ENCODE assay signal across 1 cellular context in the genomic region with DNA sequence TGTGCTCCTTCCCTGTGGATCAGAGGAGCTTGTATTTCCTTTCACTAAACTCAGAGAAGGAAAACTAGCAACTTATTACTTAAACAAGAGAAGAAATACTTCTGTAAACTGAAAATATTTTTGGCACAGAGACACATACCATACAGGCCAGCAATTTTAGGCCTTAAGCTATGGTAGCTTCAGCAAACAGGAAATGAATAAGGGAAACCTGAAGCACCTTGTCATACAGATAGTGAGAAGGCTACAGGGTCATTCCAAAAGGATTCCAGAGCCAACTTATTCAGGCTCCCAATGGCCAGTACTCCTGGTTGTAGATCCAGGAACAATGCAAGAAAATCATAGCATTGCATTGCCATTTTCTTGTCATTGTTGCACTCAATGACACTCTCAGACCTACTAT.
TF ChIP-seq lines count a peak whose summit lies in the region.

No MANE protein-coding gene starts in this region.

TF ChIP-seq in WTC11, 78 proteins besides CTCF, POLR2A, EP300 and RAD21 (continued from another document):
- TF ChIP-seq, protein P1, sequence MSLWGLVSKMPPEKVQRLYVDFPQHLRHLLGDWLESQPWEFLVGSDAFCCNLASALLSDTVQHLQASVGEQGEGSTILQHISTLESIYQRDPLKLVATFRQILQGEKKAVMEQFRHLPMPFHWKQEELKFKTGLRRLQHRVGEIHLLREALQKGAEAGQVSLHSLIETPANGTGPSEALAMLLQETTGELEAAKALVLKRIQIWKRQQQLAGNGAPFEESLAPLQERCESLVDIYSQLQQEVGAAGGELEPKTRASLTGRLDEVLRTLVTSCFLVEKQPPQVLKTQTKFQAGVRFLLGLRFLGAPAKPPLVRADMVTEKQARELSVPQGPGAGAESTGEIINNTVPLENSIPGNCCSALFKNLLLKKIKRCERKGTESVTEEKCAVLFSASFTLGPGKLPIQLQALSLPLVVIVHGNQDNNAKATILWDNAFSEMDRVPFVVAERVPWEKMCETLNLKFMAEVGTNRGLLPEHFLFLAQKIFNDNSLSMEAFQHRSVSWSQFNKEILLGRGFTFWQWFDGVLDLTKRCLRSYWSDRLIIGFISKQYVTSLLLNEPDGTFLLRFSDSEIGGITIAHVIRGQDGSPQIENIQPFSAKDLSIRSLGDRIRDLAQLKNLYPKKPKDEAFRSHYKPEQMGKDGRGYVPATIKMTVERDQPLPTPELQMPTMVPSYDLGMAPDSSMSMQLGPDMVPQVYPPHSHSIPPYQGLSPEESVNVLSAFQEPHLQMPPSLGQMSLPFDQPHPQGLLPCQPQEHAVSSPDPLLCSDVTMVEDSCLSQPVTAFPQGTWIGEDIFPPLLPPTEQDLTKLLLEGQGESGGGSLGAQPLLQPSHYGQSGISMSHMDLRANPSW (CRISPR knock-in tag; conservative IDR thresholded peaks at IDR 0.05; ENCODE audit: low read depth), result no peak
- TF ChIP-seq, protein P2, sequence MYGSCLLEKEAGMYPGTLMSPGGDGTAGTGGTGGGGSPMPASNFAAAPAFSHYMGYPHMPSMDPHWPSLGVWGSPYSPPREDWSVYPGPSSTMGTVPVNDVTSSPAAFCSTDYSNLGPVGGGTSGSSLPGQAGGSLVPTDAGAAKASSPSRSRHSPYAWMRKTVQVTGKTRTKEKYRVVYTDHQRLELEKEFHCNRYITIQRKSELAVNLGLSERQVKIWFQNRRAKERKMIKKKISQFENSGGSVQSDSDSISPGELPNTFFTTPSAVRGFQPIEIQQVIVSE (CRISPR knock-in tag; IDR thresholded peaks at IDR 0.05; ENCODE audit: borderline replicate concordance), result no peak
- TF ChIP-seq FOXJ3 (CRISPR knock-in tag; IDR thresholded peaks at IDR 0.05; ENCODE audit: borderline replicate concordance), result no peak
- TF ChIP-seq, protein P3, sequence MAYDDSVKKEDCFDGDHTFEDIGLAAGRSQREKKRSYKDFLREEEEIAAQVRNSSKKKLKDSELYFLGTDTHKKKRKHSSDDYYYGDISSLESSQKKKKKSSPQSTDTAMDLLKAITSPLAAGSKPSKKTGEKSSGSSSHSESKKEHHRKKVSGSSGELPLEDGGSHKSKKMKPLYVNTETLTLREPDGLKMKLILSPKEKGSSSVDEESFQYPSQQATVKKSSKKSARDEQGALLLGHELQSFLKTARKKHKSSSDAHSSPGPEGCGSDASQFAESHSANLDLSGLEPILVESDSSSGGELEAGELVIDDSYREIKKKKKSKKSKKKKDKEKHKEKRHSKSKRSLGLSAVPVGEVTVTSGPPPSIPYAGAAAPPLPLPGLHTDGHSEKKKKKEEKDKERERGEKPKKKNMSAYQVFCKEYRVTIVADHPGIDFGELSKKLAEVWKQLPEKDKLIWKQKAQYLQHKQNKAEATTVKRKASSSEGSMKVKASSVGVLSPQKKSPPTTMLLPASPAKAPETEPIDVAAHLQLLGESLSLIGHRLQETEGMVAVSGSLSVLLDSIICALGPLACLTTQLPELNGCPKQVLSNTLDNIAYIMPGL (CRISPR knock-in tag; IDR thresholded peaks at IDR 0.05), result no peak
- TF ChIP-seq, protein P4, sequence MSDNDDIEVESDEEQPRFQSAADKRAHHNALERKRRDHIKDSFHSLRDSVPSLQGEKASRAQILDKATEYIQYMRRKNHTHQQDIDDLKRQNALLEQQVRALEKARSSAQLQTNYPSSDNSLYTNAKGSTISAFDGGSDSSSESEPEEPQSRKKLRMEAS (CRISPR knock-in tag; IDR thresholded peaks at IDR 0.05), result no peak
- TF ChIP-seq, protein P5, sequence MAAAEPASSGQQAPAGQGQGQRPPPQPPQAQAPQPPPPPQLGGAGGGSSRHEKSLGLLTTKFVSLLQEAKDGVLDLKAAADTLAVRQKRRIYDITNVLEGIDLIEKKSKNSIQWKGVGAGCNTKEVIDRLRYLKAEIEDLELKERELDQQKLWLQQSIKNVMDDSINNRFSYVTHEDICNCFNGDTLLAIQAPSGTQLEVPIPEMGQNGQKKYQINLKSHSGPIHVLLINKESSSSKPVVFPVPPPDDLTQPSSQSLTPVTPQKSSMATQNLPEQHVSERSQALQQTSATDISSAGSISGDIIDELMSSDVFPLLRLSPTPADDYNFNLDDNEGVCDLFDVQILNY (CRISPR knock-in tag; IDR thresholded peaks at IDR 0.05), result no peak
- TF ChIP-seq NR2C2 (CRISPR knock-in tag; IDR thresholded peaks at IDR 0.05), result no peak
- TF ChIP-seq MXD4 (CRISPR knock-in tag; IDR thresholded peaks at IDR 0.05; ENCODE audit: borderline replicate concordance), result no peak
- no peak for TF ChIP-seq CBFB (CRISPR knock-in tag; IDR thresholded peaks at IDR 0.05; ENCODE audit: low read depth)
- no peak for TF ChIP-seq ZNF138 (CRISPR knock-in tag; conservative IDR thresholded peaks at IDR 0.05)
